In the genomic region with DNA sequence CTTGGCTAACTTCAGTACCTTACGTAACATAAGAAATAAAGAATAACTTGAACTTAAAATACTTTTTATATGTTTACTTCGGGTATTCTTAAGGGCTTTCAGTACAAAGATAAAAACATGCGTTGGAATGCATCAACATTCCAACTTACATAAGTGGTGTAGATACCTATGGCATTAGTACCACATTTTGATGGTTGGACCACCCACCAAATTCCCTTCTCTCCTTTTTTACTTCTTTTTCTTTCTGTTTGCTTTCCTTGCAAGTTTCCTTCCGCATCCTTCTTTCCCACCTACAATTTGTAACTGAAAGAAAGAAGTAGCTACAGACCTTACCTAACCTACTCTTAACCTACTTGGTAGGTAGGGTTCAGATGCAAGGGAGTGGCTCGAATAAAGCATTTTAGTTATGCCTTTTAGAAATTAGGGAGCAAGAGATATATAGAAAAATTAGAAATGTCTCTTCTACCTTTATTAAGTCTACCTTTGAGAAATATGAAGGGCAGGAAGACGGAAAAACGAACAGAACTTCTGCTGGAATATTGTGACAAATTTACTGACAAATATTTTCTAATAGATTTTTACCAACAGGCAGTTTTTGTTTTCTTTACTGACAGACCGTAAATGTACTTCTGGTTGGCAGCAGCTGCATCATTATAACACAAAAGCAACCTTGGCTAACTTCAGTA, we compare ENCODE assay signal across 8 cellular contexts. TPM values are rescaled to one million over a fixed set of nuclear protein-coding genes. Genes with fewer than 3 reads are reported as not detected.
DNase-seq lines count a peak whose midpoint lies in the region; ATAC-seq and TF ChIP-seq lines count a peak whose summit lies in the region.

No MANE protein-coding gene starts in this region.

- H3K27ac Mint-ChIP-seq in mesothelial cell of epicardium, result peak overlapping the region; percentile 78
- peak overlapping the region; percentile 98 for H3K27ac Mint-ChIP-seq in type B pancreatic cell

- H3K4me3 Mint-ChIP-seq in mesothelial cell of epicardium (peak overlapping the region; percentile 55), type B pancreatic cell (peak overlapping the region; percentile 96)

- no peaks in the 10 kb centered on the region for H3K9me3 ChIP-seq in heart left ventricle

- TF ChIP-seq CTCF in heart left ventricle (IDR thresholded peaks at IDR 0.05), result no peak
- no peak for TF ChIP-seq CTCF in mesothelial cell of epicardium (IDR thresholded peaks at IDR 0.05; ENCODE audit: unreplicated experiment)
- no peak for TF ChIP-seq CTCF in type B pancreatic cell (conservative IDR thresholded peaks at IDR 0.05)
- no peak for TF ChIP-seq CTCF in GM13977 (IDR thresholded peaks at IDR 0.05; ENCODE audit: extremely low read depth, insufficient read depth, missing control alignments)

- H3K27ac ChIP-seq in heart left ventricle, result peak overlapping the region; percentile 87 to 100 (median 97)
- H3K27ac ChIP-seq in caudate nucleus (ENCODE audit: low read depth, low read length), result peak overlapping the region; percentile 100

- no peaks in the 10 kb centered on the region for H3K27me3 ChIP-seq in heart left ventricle

- H3K36me3 Mint-ChIP-seq in mesothelial cell of epicardium (no peaks in the 10 kb centered on the region), type B pancreatic cell (no peaks in the 10 kb centered on the region)

- H3K4me1 Mint-ChIP-seq in mesothelial cell of epicardium (peaks cover 29% of the 10 kb centered on the region), type B pancreatic cell (ENCODE audit: unreplicated experiment) (peaks cover 26% of the 10 kb centered on the region)

- H3K4me1 ChIP-seq in heart left ventricle, result peaks cover 0 to 36% (median 16%) of the 10 kb centered on the region in 12 donors

- 46 to 55% (median 52%) methylated on average over 8 of the region's 8 CpGs for WGBS in heart left ventricle, 4 donors

- H3K9me3 Mint-ChIP-seq in mesothelial cell of epicardium (no peaks in the 10 kb centered on the region), type B pancreatic cell (no peaks in the 10 kb centered on the region)

- intact Hi-C loops in heart left ventricle (cut with DNase I) (loop anchor here (2.0 to 10.0 kb wide), 23 partner anchors 32 to 618 kb away; partner anchors contain the start of genes NUBPL (in 3 of the 10), RNU6-7 (in 2 of the 10), RNU6-8 (in 2 of the 10) and DTD2 (in 1 of the 10)), Right ventricle myocardium inferior (cut with DNase I) (loop anchor here (5.0 to 10.0 kb wide), 5 partner anchors 52 to 618 kb away; partner anchors contain the start of genes DTD2 and NUBPL)

- H3K36me3 ChIP-seq in heart left ventricle, result no peaks in the 10 kb centered on the region

- TF ChIP-seq POLR2A in heart left ventricle (IDR thresholded peaks at IDR 0.05), result no peak

- H3K27me3 Mint-ChIP-seq in mesothelial cell of epicardium (ENCODE audit: low read depth) (no peaks in the 10 kb centered on the region), type B pancreatic cell (no peaks in the 10 kb centered on the region)

- DNase-seq in heart left ventricle (no peak), Right ventricle myocardium inferior (ENCODE audit: missing footprints) (no peak), caudate nucleus (lab: John Stamatoyannopoulos, UW) (no peak), mesothelial cell of epicardium (ENCODE audit: low spot score in 2 of 2, unreplicated experiment in 2 of 2) (no peak), type B pancreatic cell (ENCODE audit: extremely low spot score, unreplicated experiment) (no peak), foreskin melanocyte (no peak), GM13977 (ENCODE audit: low spot score) (no peak)
- DNase-seq in activated CD8-positive, alpha-beta memory T cell treated with anti-CD3 and anti-CD28 coated beads, Interleukin-2, amount 50 U/mL, for 4 hours, result no peak

- ATAC-seq in heart left ventricle, result no peak
- ATAC-seq in Right ventricle myocardium inferior, result no peak

- in situ Hi-C loops in GM13977 (cut with MboI; ENCODE audit: low pct_unique_long_range_greater_than_20kb, low sequenced_read_pairs, unreplicated experiment), result loop anchor here (25.0 kb wide), 1 partner anchor 137 kb away; the partner anchor contains the start of genes RNU6-7 and RNU6-8

- H3K4me3 ChIP-seq in heart left ventricle, result peak overlapping the region in 11 of 12 donors; percentile 61 to 95 (median 91)

RNA-seq across cellular contexts. Expression of gene ARHGAP5, which starts 2.1 kb away (rescaled TPM):
- total RNA-seq in heart left ventricle (100 to 1,000 TPM; 141 to 277 (median 254) TPM), Right ventricle myocardium inferior (210 TPM), mesothelial cell of epicardium (166 to 173 TPM (median 167 TPM) in 3 replicates), type B pancreatic cell (ENCODE audit: low replicate concordance) (157 and 169 TPM in 2 replicates)
- polyA plus RNA-seq in heart left ventricle, result 10 to 100 TPM; 21.0 to 55.2 TPM
